In the genomic region with DNA sequence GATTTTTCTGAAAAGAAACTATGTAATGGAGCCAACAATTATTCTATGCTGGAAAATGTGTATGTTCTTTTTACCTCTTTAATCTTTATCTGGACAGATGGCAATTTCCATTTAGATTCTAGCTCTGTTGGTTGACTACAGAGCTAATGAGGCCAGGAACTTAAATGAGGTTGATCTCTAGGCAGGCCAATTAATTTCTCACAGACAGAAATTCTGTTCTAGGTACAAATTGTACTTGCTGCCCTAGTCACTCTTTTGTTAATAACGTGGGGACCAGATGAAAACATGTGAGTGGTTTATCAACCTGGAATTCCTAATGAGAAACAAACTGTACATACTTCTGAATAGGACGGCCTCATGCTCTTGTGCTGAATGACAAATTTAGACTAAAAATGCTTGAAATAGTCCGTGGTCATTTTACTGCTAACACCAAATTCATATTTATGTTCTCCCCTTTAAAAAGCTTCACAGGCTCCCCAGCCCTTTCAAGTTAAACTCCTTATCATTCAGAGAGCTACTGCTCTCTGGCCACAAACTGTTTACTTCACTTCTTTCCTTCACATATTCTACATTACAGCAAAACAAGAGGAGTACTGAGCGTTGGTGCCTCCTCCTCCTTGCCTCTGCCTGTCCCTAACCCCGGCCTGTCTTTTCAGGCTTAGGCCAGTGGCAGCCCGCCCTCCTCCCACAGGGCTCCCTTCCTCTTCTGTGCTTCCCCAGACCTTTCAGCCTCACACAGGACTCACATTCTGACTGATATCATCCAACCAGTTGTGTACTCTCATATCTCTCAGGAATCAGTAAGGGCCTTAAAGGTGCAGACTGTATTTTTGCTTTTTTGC, we compare ENCODE assay signal across 1 cellular context.
TF ChIP-seq lines count a peak whose summit lies in the region.

No MANE protein-coding gene starts in this region.

TF ChIP-seq in GM23338, 12 proteins besides CTCF, POLR2A, EP300 and RAD21 (continued from another document):
- TF ChIP-seq, protein P1, sequence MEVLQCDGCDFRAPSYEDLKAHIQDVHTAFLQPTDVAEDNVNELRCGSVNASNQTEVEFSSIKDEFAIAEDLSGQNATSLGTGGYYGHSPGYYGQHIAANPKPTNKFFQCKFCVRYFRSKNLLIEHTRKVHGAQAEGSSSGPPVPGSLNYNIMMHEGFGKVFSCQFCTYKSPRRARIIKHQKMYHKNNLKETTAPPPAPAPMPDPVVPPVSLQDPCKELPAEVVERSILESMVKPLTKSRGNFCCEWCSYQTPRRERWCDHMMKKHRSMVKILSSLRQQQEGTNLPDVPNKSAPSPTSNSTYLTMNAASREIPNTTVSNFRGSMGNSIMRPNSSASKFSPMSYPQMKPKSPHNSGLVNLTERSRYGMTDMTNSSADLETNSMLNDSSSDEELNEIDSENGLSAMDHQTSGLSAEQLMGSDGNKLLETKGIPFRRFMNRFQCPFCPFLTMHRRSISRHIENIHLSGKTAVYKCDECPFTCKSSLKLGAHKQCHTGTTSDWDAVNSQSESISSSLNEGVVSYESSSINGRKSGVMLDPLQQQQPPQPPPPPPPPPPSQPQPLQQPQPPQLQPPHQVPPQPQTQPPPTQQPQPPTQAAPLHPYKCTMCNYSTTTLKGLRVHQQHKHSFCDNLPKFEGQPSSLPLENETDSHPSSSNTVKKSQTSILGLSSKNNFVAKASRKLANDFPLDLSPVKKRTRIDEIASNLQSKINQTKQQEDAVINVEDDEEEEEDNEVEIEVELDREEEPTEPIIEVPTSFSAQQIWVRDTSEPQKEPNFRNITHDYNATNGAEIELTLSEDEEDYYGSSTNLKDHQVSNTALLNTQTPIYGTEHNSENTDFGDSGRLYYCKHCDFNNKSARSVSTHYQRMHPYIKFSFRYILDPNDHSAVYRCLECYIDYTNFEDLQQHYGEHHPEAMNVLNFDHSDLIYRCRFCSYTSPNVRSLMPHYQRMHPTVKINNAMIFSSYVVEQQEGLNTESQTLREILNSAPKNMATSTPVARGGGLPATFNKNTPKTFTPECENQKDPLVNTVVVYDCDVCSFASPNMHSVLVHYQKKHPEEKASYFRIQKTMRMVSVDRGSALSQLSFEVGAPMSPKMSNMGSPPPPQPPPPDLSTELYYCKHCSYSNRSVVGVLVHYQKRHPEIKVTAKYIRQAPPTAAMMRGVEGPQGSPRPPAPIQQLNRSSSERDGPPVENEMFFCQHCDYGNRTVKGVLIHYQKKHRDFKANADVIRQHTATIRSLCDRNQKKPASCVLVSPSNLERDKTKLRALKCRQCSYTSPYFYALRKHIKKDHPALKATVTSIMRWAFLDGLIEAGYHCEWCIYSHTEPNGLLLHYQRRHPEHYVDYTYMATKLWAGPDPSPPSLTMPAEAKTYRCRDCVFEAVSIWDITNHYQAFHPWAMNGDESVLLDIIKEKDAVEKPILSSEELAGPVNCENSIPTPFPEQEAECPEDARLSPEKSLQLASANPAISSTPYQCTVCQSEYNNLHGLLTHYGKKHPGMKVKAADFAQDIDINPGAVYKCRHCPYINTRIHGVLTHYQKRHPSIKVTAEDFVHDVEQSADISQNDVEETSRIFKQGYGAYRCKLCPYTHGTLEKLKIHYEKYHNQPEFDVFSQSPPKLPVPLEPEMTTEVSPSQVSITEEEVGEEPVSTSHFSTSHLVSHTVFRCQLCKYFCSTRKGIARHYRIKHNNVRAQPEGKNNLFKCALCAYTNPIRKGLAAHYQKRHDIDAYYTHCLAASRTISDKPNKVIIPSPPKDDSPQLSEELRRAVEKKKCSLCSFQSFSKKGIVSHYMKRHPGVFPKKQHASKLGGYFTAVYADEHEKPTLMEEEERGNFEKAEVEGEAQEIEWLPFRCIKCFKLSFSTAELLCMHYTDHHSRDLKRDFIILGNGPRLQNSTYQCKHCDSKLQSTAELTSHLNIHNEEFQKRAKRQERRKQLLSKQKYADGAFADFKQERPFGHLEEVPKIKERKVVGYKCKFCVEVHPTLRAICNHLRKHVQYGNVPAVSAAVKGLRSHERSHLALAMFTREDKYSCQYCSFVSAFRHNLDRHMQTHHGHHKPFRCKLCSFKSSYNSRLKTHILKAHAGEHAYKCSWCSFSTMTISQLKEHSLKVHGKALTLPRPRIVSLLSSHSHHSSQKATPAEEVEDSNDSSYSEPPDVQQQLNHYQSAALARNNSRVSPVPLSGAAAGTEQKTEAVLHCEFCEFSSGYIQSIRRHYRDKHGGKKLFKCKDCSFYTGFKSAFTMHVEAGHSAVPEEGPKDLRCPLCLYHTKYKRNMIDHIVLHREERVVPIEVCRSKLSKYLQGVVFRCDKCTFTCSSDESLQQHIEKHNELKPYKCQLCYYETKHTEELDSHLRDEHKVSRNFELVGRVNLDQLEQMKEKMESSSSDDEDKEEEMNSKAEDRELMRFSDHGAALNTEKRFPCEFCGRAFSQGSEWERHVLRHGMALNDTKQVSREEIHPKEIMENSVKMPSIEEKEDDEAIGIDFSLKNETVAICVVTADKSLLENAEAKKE (CRISPR knock-in tag; IDR thresholded peaks at IDR 0.05), result no peak
- TF ChIP-seq, protein P2, sequence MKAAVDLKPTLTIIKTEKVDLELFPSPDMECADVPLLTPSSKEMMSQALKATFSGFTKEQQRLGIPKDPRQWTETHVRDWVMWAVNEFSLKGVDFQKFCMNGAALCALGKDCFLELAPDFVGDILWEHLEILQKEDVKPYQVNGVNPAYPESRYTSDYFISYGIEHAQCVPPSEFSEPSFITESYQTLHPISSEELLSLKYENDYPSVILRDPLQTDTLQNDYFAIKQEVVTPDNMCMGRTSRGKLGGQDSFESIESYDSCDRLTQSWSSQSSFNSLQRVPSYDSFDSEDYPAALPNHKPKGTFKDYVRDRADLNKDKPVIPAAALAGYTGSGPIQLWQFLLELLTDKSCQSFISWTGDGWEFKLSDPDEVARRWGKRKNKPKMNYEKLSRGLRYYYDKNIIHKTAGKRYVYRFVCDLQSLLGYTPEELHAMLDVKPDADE (IDR thresholded peaks at IDR 0.05), result no peak
- no peak for TF ChIP-seq ZNF331 (CRISPR knock-in tag; IDR thresholded peaks at IDR 0.05; ENCODE audit: low read depth)
- no peak for TF ChIP-seq STAT1 (IDR thresholded peaks at IDR 0.05; ENCODE audit: unreplicated experiment)
- TF ChIP-seq NANOG (IDR thresholded peaks at IDR 0.05; ENCODE audit: borderline replicate concordance), result no peak
